In genomic region chr1:155760751-155761475, GRCh38 we compare ENCODE assay signal across 13 cellular contexts.
A peak's percentile ranks its signal among the peaks of the same experiment; 100 is the strongest.
DNase-seq lines count a peak whose midpoint lies in the region; ATAC-seq, FAIRE-seq and TF ChIP-seq lines count a peak whose summit lies in the region.
"Had no signal": no experiment of that assay in that cellular context is flagged by ENCODE, and none has a peak within 500 bp of the region (broad histone marks: within the 10 kb centered on the region; RNA-seq: fewer than 3 reads in every experiment).

No MANE protein-coding gene starts in this region.

- H3K4me1 Mint-ChIP-seq in H9 (peaks cover 6 to 13% of the 10 kb centered on the region in 2 experiments; a peak in 3 of 4 replicates), IgD-negative memory B cell (peaks cover 0 to 8% (median 8%) of the 10 kb centered on the region in 3 donors)
- peaks cover 7% of the 10 kb centered on the region for H3K4me1 Mint-ChIP-seq in stimulated activated memory B cell treated with anti-CD40 and anti-IgM and Interleukin-4, amounts not matched to agents 10 μg/mL and 1 μg/mL and 100 μg/mL, for 72 hours

- H4K8ac ChIP-seq in H9 (replicated peaks; ENCODE audit: insufficient read length, low read depth, low read length), result no peak overlapping the region

- H3K27me3 Mint-ChIP-seq in H9 (ENCODE audit: low read depth) (no peaks in the 10 kb centered on the region), IgD-negative memory B cell (no peaks in the 10 kb centered on the region)
- H3K27me3 Mint-ChIP-seq in stimulated activated memory B cell treated with anti-CD40 and anti-IgM and Interleukin-4, amounts not matched to agents 10 μg/mL and 1 μg/mL and 100 μg/mL, for 72 hours, result no peaks in the 10 kb centered on the region
- H3K27me3 Mint-ChIP-seq: CD4-positive, CD25-positive, alpha-beta regulatory T cell had no signal

- no peaks in the 10 kb centered on the region for H3K79me1 ChIP-seq in H9 (ENCODE audit: insufficient read depth, low read depth, low read length, poor library complexity, severe bottlenecking)

- no peak overlapping the region for H2BK12ac ChIP-seq in H9 (ENCODE audit: insufficient read length, low read depth, low read length)

- no CpG with 5 or more reads among the region's 2 CpGs for WGBS in H9 (ENCODE audit: extremely low coverage, insufficient read length, low lambda C conversion rate)

- H3K36me3 ChIP-seq in bronchial epithelial cell (ENCODE audit: control insufficient read depth, insufficient read depth, low read length), result peaks cover 12% of the 10 kb centered on the region

- H3K27me3 ChIP-seq in H9 (ENCODE audit: insufficient read depth, low read length), result no peaks in the 10 kb centered on the region
- no peaks in the 10 kb centered on the region for H3K27me3 ChIP-seq in bronchial epithelial cell (ENCODE audit: control insufficient read depth, insufficient read depth, low read length)

- no peak for DNase-seq in H9
- peak; percentile 87 for DNase-seq in bronchial epithelial cell (ENCODE audit: low read depth)
- DNase-seq in coronary artery (ENCODE audit: low spot score), result no peak
- DNase-seq: CD4-positive, CD25-positive, alpha-beta regulatory T cell; DMS79 treated with DMSO at 0.1 percent for 48 hours; GOT3; NCI-H187; NCI-H345; NCI-H526 had no signal

- peaks cover 34 to 86% (median 62%) of the 10 kb centered on the region in 3 experiments; a peak in 6 of 7 replicates for H3K36me3 Mint-ChIP-seq in H9 (ENCODE audit: insufficient read depth in 1 of 3, low read depth in 3 of 3)
- H3K36me3 Mint-ChIP-seq in IgD-negative memory B cell, result peaks cover 11% of the 10 kb centered on the region
- H3K36me3 Mint-ChIP-seq in stimulated activated memory B cell treated with anti-CD40 and anti-IgM and Interleukin-4, amounts not matched to agents 10 μg/mL and 1 μg/mL and 100 μg/mL, for 72 hours, result peaks cover 61% of the 10 kb centered on the region

- H3K27ac ChIP-seq in H9 (ENCODE audit: insufficient read length, low read depth, low read length) (no peak overlapping the region), coronary artery (no peak overlapping the region)

- no peaks in the 10 kb centered on the region for H3K9me3 Mint-ChIP-seq in H9
- no peaks in the 10 kb centered on the region for H3K9me3 Mint-ChIP-seq in IgD-negative memory B cell
- H3K9me3 Mint-ChIP-seq in stimulated activated memory B cell treated with anti-CD40 and anti-IgM and Interleukin-4, amounts not matched to agents 10 μg/mL and 1 μg/mL and 100 μg/mL, for 72 hours, result no peaks in the 10 kb centered on the region
- H3K9me3 Mint-ChIP-seq: CD4-positive, CD25-positive, alpha-beta regulatory T cell had no signal

- no peak overlapping the region for H3T11ph ChIP-seq in H9 (ENCODE audit: low read length)

- peak overlapping the region in 2 of 3 experiments; percentile 65 to 84; a peak in 4 of 7 replicates for H3K27ac Mint-ChIP-seq in H9
- peak overlapping the region in 2 of 3 donors; percentile 31 for H3K27ac Mint-ChIP-seq in IgD-negative memory B cell
- H3K27ac Mint-ChIP-seq in stimulated activated memory B cell treated with anti-CD40 and anti-IgM and Interleukin-4, amounts not matched to agents 10 μg/mL and 1 μg/mL and 100 μg/mL, for 72 hours, result peak overlapping the region; percentile 35

- H4K20me1 ChIP-seq in H9 (ENCODE audit: control insufficient read depth, insufficient read depth, insufficient read length), result no peaks in the 10 kb centered on the region

- H2BK120ac ChIP-seq in H9 (ENCODE audit: low read depth, low read length, poor library complexity, severe bottlenecking), result no peak overlapping the region

- no peak for ATAC-seq in stimulated activated memory B cell treated with anti-CD40 and anti-IgM and Interleukin-4, amounts not matched to agents 10 μg/mL and 1 μg/mL and 100 μg/mL, for 72 hours
- ATAC-seq in HG02571 (IDR thresholded peaks at IDR 0.05; ENCODE audit: unreplicated experiment) (no peak), HG02759 (IDR thresholded peaks at IDR 0.05; ENCODE audit: unreplicated experiment) (no peak)

- no peaks in the 10 kb centered on the region for H3K4me1 ChIP-seq in H9 (ENCODE audit: insufficient read depth, low read length)

- no peak for FAIRE-seq in bronchial epithelial cell (lab: Jason Lieb, UNC)

- no peak overlapping the region for H4K5ac ChIP-seq in H9 (ENCODE audit: insufficient read length, low read depth, low read length)

- no peak overlapping the region for H2BK20ac ChIP-seq in H9 (ENCODE audit: low read depth, low read length, poor library complexity, severe bottlenecking)

- H3K9ac ChIP-seq in H9 (ENCODE audit: extremely low read depth, insufficient read length, low read length), result no peak overlapping the region

- H3K9me3 ChIP-seq in H9 (ENCODE audit: control insufficient read depth, low read depth, low read length), result no peaks in the 10 kb centered on the region

- no peak overlapping the region for H2BK5ac ChIP-seq in H9 (ENCODE audit: insufficient read length, low read length)

- TF ChIP-seq CTCF in H9 (conservative IDR thresholded peaks at IDR 0.05), result no peak
- no peak for TF ChIP-seq CTCF in bronchial epithelial cell (IDR thresholded peaks at IDR 0.05; ENCODE audit: insufficient read depth, low read length, severe bottlenecking)
- no peak for TF ChIP-seq CTCF in coronary artery (IDR thresholded peaks at IDR 0.05)

- no peak overlapping the region for H2AFZ ChIP-seq in H9 (ENCODE audit: low read length)

- no peak overlapping the region for H4K91ac ChIP-seq in H9 (ENCODE audit: insufficient read length, low read depth, low read length)

- H3K4me3 ChIP-seq in bronchial epithelial cell (ENCODE audit: low read depth, low read length), result no peak overlapping the region
- no peak overlapping the region for H3K4me3 ChIP-seq in coronary artery

- H3K4me2 ChIP-seq in H9 (ENCODE audit: insufficient read depth, insufficient read length, low read length), result no peak overlapping the region

- H3K4me3 Mint-ChIP-seq in H9 (no peak overlapping the region), IgD-negative memory B cell (no peak overlapping the region)
- H3K4me3 Mint-ChIP-seq in stimulated activated memory B cell treated with anti-CD40 and anti-IgM and Interleukin-4, amounts not matched to agents 10 μg/mL and 1 μg/mL and 100 μg/mL, for 72 hours, result no peak overlapping the region
- H3K4me3 Mint-ChIP-seq: CD4-positive, CD25-positive, alpha-beta regulatory T cell had no signal

- H3K56ac ChIP-seq in H9 (ENCODE audit: insufficient read length, low read depth, low read length), result no peak overlapping the region

- no peak overlapping the region for H2BK15ac ChIP-seq in H9 (ENCODE audit: low read depth, low read length)

- no peak overlapping the region for H3K23ac ChIP-seq in H9 (ENCODE audit: insufficient read length, low read depth, low read length)

- H3K23me2 ChIP-seq in H9 (ENCODE audit: insufficient read length, low read depth, low read length, poor library complexity, severe bottlenecking), result no peaks in the 10 kb centered on the region

- no peak overlapping the region for H3K14ac ChIP-seq in H9 (ENCODE audit: insufficient read depth, low read length)

- H3K79me2 ChIP-seq in H9 (ENCODE audit: insufficient read depth, low read length), result no peaks in the 10 kb centered on the region

- no peak overlapping the region for H3K4ac ChIP-seq in H9 (ENCODE audit: low read depth, low read length)

- H3K18ac ChIP-seq in H9 (ENCODE audit: insufficient read length, low read depth, low read length), result no peak overlapping the region

- H2AK5ac ChIP-seq in H9 (ENCODE audit: insufficient read length, low read length), result no peak overlapping the region
